Comparison of ENCODE assay signal across 24 cellular contexts in genomic region chr6:116902634-116903033, GRCh38. TPM values are rescaled to one million over a fixed set of nuclear protein-coding genes. Genes with fewer than 3 reads are reported as not detected.
"Had no signal": no experiment of that assay in that cellular context is flagged by ENCODE, and none has a peak within 500 bp of the region (broad histone marks: within the 10 kb centered on the region; RNA-seq: fewer than 3 reads in every experiment).

No MANE protein-coding gene starts in this region.

- ATAC-seq: HepG2, Panc1 had no signal

- H3K27ac ChIP-seq: RWPE1 had no signal

- DNase-seq: IMR-90, Karpas-422, KG1, MM.1S, NCI-H1092 treated with DMSO at 0.1 percent for 48 hours, NCI-H1436, NCI-H187, NCI-H2029, NCI-H2081 treated with DMSO at 0.1 percent for 48 hours, NCI-H2171, NCI-H226, NCI-H446, NCI-H510A, NCI-H524 treated with DMSO at 0.1 percent for 48 hours, NCI-H69, NCI-H774, SHP77, SK-N-SH, SW 1271 had no signal

- H3K9me3 ChIP-seq: SK-N-SH had no signal

RNA-seq across cellular contexts. Expression of gene RFX6, which starts 25.6 kb away (rescaled TPM):
- total RNA-seq: HepG2, HT1080, IMR-90, M059J had no signal
